In genomic region chr9:137156567-137157375, GRCh38 we compare ENCODE assay signal across 9 cellular contexts. TPM values are rescaled to one million over a fixed set of nuclear protein-coding genes. Genes with fewer than 3 reads are reported as not detected.
A peak's percentile ranks its signal among the peaks of the same experiment; 100 is the strongest.
DNase-seq lines count a peak whose midpoint lies in the region; TF ChIP-seq lines count a peak whose summit lies in the region.
"Had no signal": no experiment of that assay in that cellular context is flagged by ENCODE, and none has a peak within 500 bp of the region (broad histone marks: within the 10 kb centered on the region; RNA-seq: fewer than 3 reads in every experiment).

No MANE protein-coding gene starts in this region.

- H3K9me3 ChIP-seq in BLaER1 (no peaks in the 10 kb centered on the region), left ventricle myocardium inferior (replicated peaks) (no peaks in the 10 kb centered on the region), vagina (no peaks in the 10 kb centered on the region)

- H3K27ac Mint-ChIP-seq in IgD-negative memory B cell, result peak overlapping the region in 1 of 3 donors; percentile 63
- H3K27ac Mint-ChIP-seq in activated T-helper 1 cell treated with anti-CD3 and anti-CD28 coated beads, Interleukin-12 subunit alpha, Interleukin-12 subunit beta, Interleukin-2, Interleukin-4 antibody, amounts not matched to agents 30 ng/mL and 10 ng/mL and 1 ng/mL, durations not matched to agents 14 hours and 24 hours and 36 hours, result no peak overlapping the region

- TF ChIP-seq CTCF in left ventricle myocardium inferior (IDR thresholded peaks at IDR 0.05; ENCODE audit: borderline replicate concordance) (no peak), vagina (IDR thresholded peaks at IDR 0.05) (no peak)

- no peak overlapping the region for H3K9ac ChIP-seq in BLaER1

- H3K4me1 ChIP-seq in BLaER1, result peaks cover 41% of the 10 kb centered on the region
- peaks cover 9% of the 10 kb centered on the region for H3K4me1 ChIP-seq in left ventricle myocardium inferior
- peaks cover 19% of the 10 kb centered on the region for H3K4me1 ChIP-seq in vagina

- H3K4me3 Mint-ChIP-seq in IgD-negative memory B cell, result peak overlapping the region in 3 of 4 donors; percentile 33 to 70 (median 52)
- peak overlapping the region; percentile 21 for H3K4me3 Mint-ChIP-seq in activated T-helper 1 cell treated with anti-CD3 and anti-CD28 coated beads, Interleukin-12 subunit alpha, Interleukin-12 subunit beta, Interleukin-2, Interleukin-4 antibody, amounts not matched to agents 30 ng/mL and 10 ng/mL and 1 ng/mL, durations not matched to agents 14 hours and 24 hours and 36 hours

- H3K4me2 ChIP-seq in BLaER1, result peak overlapping the region; percentile 96

- H3K27me3 Mint-ChIP-seq in IgD-negative memory B cell, result peaks cover 37% of the 10 kb centered on the region
- peaks cover 26% of the 10 kb centered on the region for H3K27me3 Mint-ChIP-seq in activated T-helper 1 cell treated with anti-CD3 and anti-CD28 coated beads, Interleukin-12 subunit alpha, Interleukin-12 subunit beta, Interleukin-2, Interleukin-4 antibody, amounts not matched to agents 30 ng/mL and 10 ng/mL and 1 ng/mL, durations not matched to agents 14 hours and 24 hours and 36 hours (ENCODE audit: insufficient read depth)

- TF ChIP-seq POLR2A in vagina (IDR thresholded peaks at IDR 0.05), result no peak

- intact Hi-C loops in activated T-helper 1 cell treated with anti-CD3 and anti-CD28 coated beads, Interleukin-12 subunit alpha, Interleukin-12 subunit beta, Interleukin-2, Interleukin-4 antibody, amounts not matched to agents 30 ng/mL and 10 ng/mL and 1 ng/mL, durations not matched to agents 14 hours and 24 hours and 36 hours (cut with micrococcal nuclease), result loop anchor here (1.0 to 10.0 kb wide), 7 partner anchors 18 to 307 kb away; partner anchors contain the start of genes ABCA2, ANAPC2, GRIN1 and NSMF
- intact Hi-C loops in left ventricle myocardium inferior (cut with micrococcal nuclease), result no loop called here
- intact Hi-C loops in vagina (cut with DNase I), result no loop called here

- peaks cover 0 to 14% (median 8%) of the 10 kb centered on the region in 3 donors for H3K4me1 Mint-ChIP-seq in IgD-negative memory B cell
- no peaks in the 10 kb centered on the region for H3K4me1 Mint-ChIP-seq in activated T-helper 1 cell treated with anti-CD3 and anti-CD28 coated beads, Interleukin-12 subunit alpha, Interleukin-12 subunit beta, Interleukin-2, Interleukin-4 antibody, amounts not matched to agents 30 ng/mL and 10 ng/mL and 1 ng/mL, durations not matched to agents 14 hours and 24 hours and 36 hours (ENCODE audit: low read depth)

- H3K4me3 ChIP-seq in BLaER1 (no peak overlapping the region), left ventricle myocardium inferior (peak overlapping the region; percentile 42), vagina (peak overlapping the region in 1 of 2 donors; percentile 3)

- peaks cover 13% of the 10 kb centered on the region; the same call in 1 of the 2 replicates for H4K20me1 ChIP-seq in BLaER1

- H3K9me3 Mint-ChIP-seq in IgD-negative memory B cell, result no peaks in the 10 kb centered on the region
- H3K9me3 Mint-ChIP-seq in activated T-helper 1 cell treated with anti-CD3 and anti-CD28 coated beads, Interleukin-12 subunit alpha, Interleukin-12 subunit beta, Interleukin-2, Interleukin-4 antibody, amounts not matched to agents 30 ng/mL and 10 ng/mL and 1 ng/mL, durations not matched to agents 14 hours and 24 hours and 36 hours, result no peaks in the 10 kb centered on the region

- H3K36me3 Mint-ChIP-seq in IgD-negative memory B cell, result peaks cover 2% of the 10 kb centered on the region
- H3K36me3 Mint-ChIP-seq in activated T-helper 1 cell treated with anti-CD3 and anti-CD28 coated beads, Interleukin-12 subunit alpha, Interleukin-12 subunit beta, Interleukin-2, Interleukin-4 antibody, amounts not matched to agents 30 ng/mL and 10 ng/mL and 1 ng/mL, durations not matched to agents 14 hours and 24 hours and 36 hours (ENCODE audit: low read depth), result no peaks in the 10 kb centered on the region

- no peak overlapping the region for H3K27ac ChIP-seq in BLaER1
- no peak overlapping the region for H3K27ac ChIP-seq in left ventricle myocardium inferior (replicated peaks)
- no peak overlapping the region for H3K27ac ChIP-seq in vagina

- H3K36me3 ChIP-seq in BLaER1 (no peaks in the 10 kb centered on the region), left ventricle myocardium inferior (no peaks in the 10 kb centered on the region), vagina (no peaks in the 10 kb centered on the region)

- no peaks in the 10 kb centered on the region for H3K27me3 ChIP-seq in BLaER1
- H3K27me3 ChIP-seq in left ventricle myocardium inferior (ENCODE audit: low read depth), result peaks cover 94% of the 10 kb centered on the region
- peaks cover 9% of the 10 kb centered on the region for H3K27me3 ChIP-seq in vagina

- peak; percentile 43 for DNase-seq in activated T-helper 1 cell treated with anti-CD3 and anti-CD28 coated beads, Interleukin-12 subunit alpha, Interleukin-12 subunit beta, Interleukin-2, Interleukin-4 antibody, amounts not matched to agents 30 ng/mL and 10 ng/mL and 1 ng/mL, durations not matched to agents 14 hours and 24 hours and 36 hours (ENCODE audit: low spot score)
- DNase-seq in left ventricle myocardium inferior, result peak; percentile 30
- peak; percentile 22 to 62 (median 31) for DNase-seq in stimulated activated CD4-positive, alpha-beta T cell treated with anti-CD3 and anti-CD28 coated beads, TNF-alpha, amount 100 ng/mL, for 24 hours (ENCODE audit: low read depth in 3 of 3)
- no peak for DNase-seq in NCI-H526 treated with DMSO at 0.1 percent for 48 hours (lab: John Stamatoyannopoulos, UW)
- DNase-seq in vagina (ENCODE audit: extremely low spot score in 2 of 2), result no peak
- DNase-seq in HPDE6-E6E7 (ENCODE audit: extremely low spot score), result no peak

RNA-seq across cellular contexts. Expression of gene LRRC26, which starts 13.1 kb away (rescaled TPM):
- not detected for polyA plus RNA-seq in IgD-negative memory B cell
- 0.21 TPM in 1 of 2 replicates, not detected in the other for total RNA-seq in activated T-helper 1 cell treated with anti-CD3 and anti-CD28 coated beads, Interleukin-12 subunit alpha, Interleukin-12 subunit beta, Interleukin-2, Interleukin-4 antibody, amounts not matched to agents 30 ng/mL and 10 ng/mL and 1 ng/mL, durations not matched to agents 14 hours and 24 hours and 36 hours
- total RNA-seq in left ventricle myocardium inferior (not detected), vagina (not detected)

RNA-seq across cellular contexts. Expression of gene TMEM210, which starts 15.1 kb away (rescaled TPM):
- not detected for polyA plus RNA-seq in IgD-negative memory B cell
- total RNA-seq in activated T-helper 1 cell treated with anti-CD3 and anti-CD28 coated beads, Interleukin-12 subunit alpha, Interleukin-12 subunit beta, Interleukin-2, Interleukin-4 antibody, amounts not matched to agents 30 ng/mL and 10 ng/mL and 1 ng/mL, durations not matched to agents 14 hours and 24 hours and 36 hours, result not detected in 2 replicates
- total RNA-seq in left ventricle myocardium inferior (not detected), vagina (not detected)
- total RNA-seq: mononuclear cell had no signal

RNA-seq across cellular contexts. Expression of gene GRIN1, which starts 17.8 kb away (rescaled TPM):
- polyA plus RNA-seq in IgD-negative memory B cell, result not detected
- total RNA-seq in activated T-helper 1 cell treated with anti-CD3 and anti-CD28 coated beads, Interleukin-12 subunit alpha, Interleukin-12 subunit beta, Interleukin-2, Interleukin-4 antibody, amounts not matched to agents 30 ng/mL and 10 ng/mL and 1 ng/mL, durations not matched to agents 14 hours and 24 hours and 36 hours, result 0.05 TPM in 2 replicates
- not detected for total RNA-seq in left ventricle myocardium inferior
- total RNA-seq in vagina, result 0.74 TPM
- total RNA-seq: mononuclear cell had no signal

RNA-seq across cellular contexts. Expression of gene ANAPC2, which starts 31.6 kb away (rescaled TPM):
- 6.2 TPM for polyA plus RNA-seq in IgD-negative memory B cell
- total RNA-seq in activated T-helper 1 cell treated with anti-CD3 and anti-CD28 coated beads, Interleukin-12 subunit alpha, Interleukin-12 subunit beta, Interleukin-2, Interleukin-4 antibody, amounts not matched to agents 30 ng/mL and 10 ng/mL and 1 ng/mL, durations not matched to agents 14 hours and 24 hours and 36 hours, result 62.5 and 63.6 TPM in 2 replicates
- total RNA-seq in left ventricle myocardium inferior, result 34.7 TPM
- total RNA-seq in vagina, result 30.0 TPM

RNA-seq across cellular contexts. Expression of gene SSNA1, which starts 31.7 kb away (rescaled TPM):
- polyA plus RNA-seq in IgD-negative memory B cell, result 139 TPM
- total RNA-seq in activated T-helper 1 cell treated with anti-CD3 and anti-CD28 coated beads, Interleukin-12 subunit alpha, Interleukin-12 subunit beta, Interleukin-2, Interleukin-4 antibody, amounts not matched to agents 30 ng/mL and 10 ng/mL and 1 ng/mL, durations not matched to agents 14 hours and 24 hours and 36 hours, result 101 and 105 TPM in 2 replicates
- total RNA-seq in left ventricle myocardium inferior, result 72.3 TPM
- 49.8 TPM for total RNA-seq in vagina

Comparison
In these comparisons a context has a peak if more than half of its experiments do, and no peak if none do; other contexts are left out.
1. DNase-seq: peak in activated T-helper 1 cell treated with anti-CD3 and anti-CD28 coated beads, Interleukin-12 subunit alpha, Interleukin-12 subunit beta, Interleukin-2, Interleukin-4 antibody, amounts not matched to agents 30 ng/mL and 10 ng/mL and 1 ng/mL, durations not matched to agents 14 hours and 24 hours and 36 hours (single experiment), left ventricle myocardium inferior (single experiment) and stimulated activated CD4-positive, alpha-beta T cell treated with anti-CD3 and anti-CD28 coated beads, TNF-alpha, amount 100 ng/mL, for 24 hours (3 of 3); none in NCI-H526 treated with DMSO at 0.1 percent for 48 hours (single experiment), vagina (0 of 2) and HPDE6-E6E7 (single experiment).